In the genomic region with DNA sequence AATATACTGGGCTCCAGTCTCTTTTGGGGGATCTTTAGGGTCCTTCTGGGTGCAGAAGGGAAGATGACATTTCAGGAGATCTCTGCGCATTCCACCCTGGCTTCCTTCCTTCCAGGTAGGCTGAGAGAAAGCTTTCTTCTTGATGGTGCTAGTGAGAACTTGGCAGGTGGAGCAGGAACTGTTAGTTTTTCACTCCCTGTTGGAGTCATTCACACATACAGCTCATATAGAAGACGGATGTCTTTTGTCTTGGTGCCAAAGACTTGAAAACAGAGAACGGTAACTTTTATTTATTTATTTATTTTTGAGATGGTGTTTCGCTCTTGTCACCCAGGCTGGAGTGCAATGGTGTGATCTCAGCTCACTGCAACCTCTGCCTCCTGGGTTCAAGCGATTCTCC, we compare ENCODE assay signal across 11 cellular contexts. TPM values are rescaled to one million over a fixed set of nuclear protein-coding genes. Genes with fewer than 3 reads are reported as not detected.
DNase-seq lines count a peak whose midpoint lies in the region; ATAC-seq, FAIRE-seq and TF ChIP-seq lines count a peak whose summit lies in the region.
"Had no signal": no experiment of that assay in that cellular context is flagged by ENCODE, and none has a peak within 500 bp of the region (broad histone marks: within the 10 kb centered on the region; RNA-seq: fewer than 3 reads in every experiment).

No MANE protein-coding gene starts in this region.

- CTCF ChIA-PET in A549 (lab: Yijun Ruan, JAX): interaction anchor here (0.8 to 2.7 kb wide), 8 partner anchors 20 to 269 kb away, joined by 3 to 16 read pairs (median 4); no protein-coding TSS in a partner anchor
- CTCF ChIA-PET in CD8-positive, alpha-beta T cell (lab: Charles Lee): interaction anchor here (1.2 to 3.3 kb wide), 4 partner anchors 10 to 54 kb away, joined by 3 to 16 read pairs (median 10); no protein-coding TSS in a partner anchor

- DNase-seq in A549 (ENCODE audit: low read depth in 1 of 2, low spot score in 1 of 2) (no peak), mucosa of descending colon (peak in 1 of 3 donors; percentile 45), psoas muscle (no peak), germinal center (ENCODE audit: low spot score) (no peak)
- no peak for DNase-seq in CD8-positive, alpha-beta T cell
- no peak for DNase-seq in activated naive CD8-positive, alpha-beta T cell treated with anti-CD3 and anti-CD28 coated beads for 36 hours
- DNase-seq: nephron progenitor cell, T-helper 9 cell had no signal

- H3K4me1 Mint-ChIP-seq in CD8-positive, alpha-beta T cell (ENCODE audit: low read depth): peaks cover 89% of the 10 kb centered on the region
- H3K4me1 Mint-ChIP-seq in activated naive CD8-positive, alpha-beta T cell treated with anti-CD3 and anti-CD28 coated beads for 36 hours: peaks cover 64% of the 10 kb centered on the region

- intact Hi-C loops in CD8-positive, alpha-beta T cell (cut with DNase I, micrococcal nuclease): loop anchor here in 1 of 2 experiments (2.0 kb wide), 1 partner anchor 18 kb away; no protein-coding TSS in a partner anchor
- intact Hi-C loops in mucosa of descending colon (cut with DNase I, micrococcal nuclease) (no loop called here), psoas muscle (cut with DNase I) (no loop called here)

- peak overlapping the region; percentile 96 for H3K27ac Mint-ChIP-seq in CD8-positive, alpha-beta T cell
- peak overlapping the region; percentile 91 for H3K27ac Mint-ChIP-seq in activated naive CD8-positive, alpha-beta T cell treated with anti-CD3 and anti-CD28 coated beads for 36 hours
- H3K27ac Mint-ChIP-seq: nephron progenitor cell had no signal

- no peak for FAIRE-seq in A549 (lab: Jason Lieb, UNC)

- 75% methylated on average over 5 of the region's 5 CpGs for WGBS in A549 (ENCODE audit: missing lambda C conversion rate)
- WGBS in psoas muscle, 3 donors: 84 to 86% (median 85%) methylated on average over 5 of the region's 5 CpGs

- peak overlapping the region; percentile 51 for H3K4me3 Mint-ChIP-seq in CD8-positive, alpha-beta T cell
- H3K4me3 Mint-ChIP-seq in activated naive CD8-positive, alpha-beta T cell treated with anti-CD3 and anti-CD28 coated beads for 36 hours: no peak overlapping the region
- H3K4me3 Mint-ChIP-seq: nephron progenitor cell had no signal

- POLR2A ChIA-PET in A549 (lab: Yijun Ruan, JAX): interaction anchor here (0.5 kb wide), 1 partner anchor 33 kb away, joined by 3 read pairs; no protein-coding TSS in a partner anchor
- POLR2A ChIA-PET in CD8-positive, alpha-beta T cell (lab: Charles Lee): interaction anchor here (1.0 to 3.2 kb wide), 4 partner anchors 12 to 54 kb away, joined by 3 to 19 read pairs (median 10); no protein-coding TSS in a partner anchor

- TF ChIP-seq EP300 in A549 (IDR thresholded peaks at IDR 0.05): no peak

- no peaks in the 10 kb centered on the region for H3K36me3 ChIP-seq in CD8-positive, alpha-beta T cell (ENCODE audit: insufficient read depth, low read length)
- no peaks in the 10 kb centered on the region for H3K36me3 ChIP-seq in mucosa of descending colon (ENCODE audit: low read depth)
- H3K36me3 ChIP-seq in psoas muscle (ENCODE audit: insufficient read depth in 1 of 2, low read depth in 1 of 2): peaks cover 0 to 2% of the 10 kb centered on the region in 2 donors
- H3K36me3 ChIP-seq: cardiac muscle cell had no signal

- peaks cover 28% of the 10 kb centered on the region for H3K36me3 Mint-ChIP-seq in CD8-positive, alpha-beta T cell
- H3K36me3 Mint-ChIP-seq in activated naive CD8-positive, alpha-beta T cell treated with anti-CD3 and anti-CD28 coated beads for 36 hours: peaks cover 19% of the 10 kb centered on the region

- no peak for TF ChIP-seq CTCF in A549 (IDR thresholded peaks at IDR 0.05)
- TF ChIP-seq CTCF in CD8-positive, alpha-beta T cell (IDR thresholded peaks at IDR 0.05): no peak
- TF ChIP-seq CTCF in mucosa of descending colon (IDR thresholded peaks at IDR 0.05): no peak
- TF ChIP-seq CTCF in psoas muscle (IDR thresholded peaks at IDR 0.05): no peak

- no peak for ATAC-seq in A549
- no peak for ATAC-seq in CD8-positive, alpha-beta T cell
- peak; percentile 51 for ATAC-seq in mucosa of descending colon
- ATAC-seq in psoas muscle: no peak
- no peak for ATAC-seq in GM19351 (IDR thresholded peaks at IDR 0.05; ENCODE audit: unreplicated experiment)
- no peak for ATAC-seq in GM18502 (IDR thresholded peaks at IDR 0.05; ENCODE audit: poor library complexity, unreplicated experiment)

- H3K27me3 Mint-ChIP-seq in CD8-positive, alpha-beta T cell (ENCODE audit: low read depth): no peaks in the 10 kb centered on the region
- H3K27me3 Mint-ChIP-seq in activated naive CD8-positive, alpha-beta T cell treated with anti-CD3 and anti-CD28 coated beads for 36 hours: no peaks in the 10 kb centered on the region

- peak overlapping the region; percentile 67 to 68; a peak in 5 of 6 replicates for H3K27ac ChIP-seq in A549
- peak overlapping the region; percentile 50 for H3K27ac ChIP-seq in CD8-positive, alpha-beta T cell (ENCODE audit: low read depth, low read length)
- no peak overlapping the region for H3K27ac ChIP-seq in psoas muscle
- H3K27ac ChIP-seq: cardiac muscle cell had no signal

- H3K4me1 ChIP-seq in A549 (peaks cover 27% of the 10 kb centered on the region), mucosa of descending colon (ENCODE audit: low read depth) (peaks cover 23% of the 10 kb centered on the region), psoas muscle (no peaks in the 10 kb centered on the region)
- H3K4me1 ChIP-seq in CD8-positive, alpha-beta T cell (ENCODE audit: insufficient read depth, low read length): peaks cover 70% of the 10 kb centered on the region

- no peaks in the 10 kb centered on the region for H3K27me3 ChIP-seq in CD8-positive, alpha-beta T cell (ENCODE audit: insufficient read depth, low read length)
- H3K27me3 ChIP-seq in psoas muscle (ENCODE audit: insufficient read depth in 3 of 3, low read length in 2 of 3): no peaks in the 10 kb centered on the region
- H3K27me3 ChIP-seq: cardiac muscle cell had no signal

- no peak for TF ChIP-seq RAD21 in A549 (conservative IDR thresholded peaks at IDR 0.05 in 1 of 2, IDR thresholded peaks at IDR 0.05 in 1 of 2)

- no peaks in the 10 kb centered on the region for H3K9me3 Mint-ChIP-seq in CD8-positive, alpha-beta T cell
- H3K9me3 Mint-ChIP-seq in activated naive CD8-positive, alpha-beta T cell treated with anti-CD3 and anti-CD28 coated beads for 36 hours: peaks cover 4% of the 10 kb centered on the region
- H3K9me3 Mint-ChIP-seq: nephron progenitor cell had no signal

- H3K9me3 ChIP-seq in A549 (no peaks in the 10 kb centered on the region), mucosa of descending colon (no peaks in the 10 kb centered on the region), psoas muscle (no peaks in the 10 kb centered on the region)
- no peaks in the 10 kb centered on the region for H3K9me3 ChIP-seq in CD8-positive, alpha-beta T cell (ENCODE audit: low read length)

- H3K4me3 ChIP-seq in A549: no peak overlapping the region
- no peak overlapping the region for H3K4me3 ChIP-seq in CD8-positive, alpha-beta T cell (ENCODE audit: low read depth, low read length)
- H3K4me3 ChIP-seq in mucosa of descending colon: no peak overlapping the region
- no peak overlapping the region for H3K4me3 ChIP-seq in psoas muscle
- H3K4me3 ChIP-seq: cardiac muscle cell had no signal

- H3K4me2 ChIP-seq in A549: peak overlapping the region; percentile 63; the same call in 2 of the 3 replicates

- TF ChIP-seq POLR2A in A549 (IDR thresholded peaks at IDR 0.05; ENCODE audit: low read length): no peak

TF ChIP-seq in A549, 52 proteins besides CTCF, POLR2A, EP300 and RAD21:
- TF ChIP-seq TP53 (CRISPR knock-in tag; IDR thresholded peaks at IDR 0.05) (no peak), HOXA7 (CRISPR knock-in tag; IDR thresholded peaks at IDR 0.05) (no peak), CHD2 (IDR thresholded peaks at IDR 0.05; ENCODE audit: low read length, partially characterized antibody) (no peak), RFX5 (IDR thresholded peaks at IDR 0.05) (no peak), POLR2AphosphoS2 (conservative IDR thresholded peaks at IDR 0.05; ENCODE audit: low read length) (no peak), NFE2L2 (conservative IDR thresholded peaks at IDR 0.05; ENCODE audit: low read length) (no peak)
- TF ChIP-seq, protein P1, sequence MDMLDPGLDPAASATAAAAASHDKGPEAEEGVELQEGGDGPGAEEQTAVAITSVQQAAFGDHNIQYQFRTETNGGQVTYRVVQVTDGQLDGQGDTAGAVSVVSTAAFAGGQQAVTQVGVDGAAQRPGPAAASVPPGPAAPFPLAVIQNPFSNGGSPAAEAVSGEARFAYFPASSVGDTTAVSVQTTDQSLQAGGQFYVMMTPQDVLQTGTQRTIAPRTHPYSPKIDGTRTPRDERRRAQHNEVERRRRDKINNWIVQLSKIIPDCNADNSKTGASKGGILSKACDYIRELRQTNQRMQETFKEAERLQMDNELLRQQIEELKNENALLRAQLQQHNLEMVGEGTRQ (IDR thresholded peaks at IDR 0.05): no peak

RNA-seq across cellular contexts. Expression of a gene that starts 43.9 kb away (rescaled TPM):
- polyA plus RNA-seq in A549 (2011; rRNA removed) (10.8 and 11.2 TPM in 2 replicates), A549 (2017; fragmentation: RNase III; extraction: RNeasy Plus Mini Kit Qiagen cat#74134 plus additional on column Dnase treatment) (3.1 to 3.9 TPM (median 3.7 TPM) in 3 replicates), psoas muscle (10 to 100 TPM in 1 of 3 donors, 1 to 10 TPM in 2; 4.4 to 54.7 (median 4.5) TPM)
- polyA plus RNA-seq in A549 (2012; cell fraction: cytosol; rRNA removed): 2.4 and 3.1 TPM in 2 replicates
- polyA plus RNA-seq in A549 (2012; cell fraction: nucleus; rRNA removed): 1.2 and 1.5 TPM in 2 replicates
- 5.5 and 10.7 TPM in 2 replicates for polyA minus RNA-seq in A549 (2011; rRNA and poly(A)+ RNA removed)
- 100 to 1,000 TPM; 110 to 111 TPM for total RNA-seq in CD8-positive, alpha-beta T cell
- 10 to 100 TPM; 50.1 to 51.1 TPM for total RNA-seq in activated naive CD8-positive, alpha-beta T cell treated with anti-CD3 and anti-CD28 coated beads for 36 hours
- total RNA-seq in mucosa of descending colon (10 to 100 TPM; 10.7 to 11.4 (median 10.9) TPM), psoas muscle (10 to 100 TPM in 1 of 4 donors, 1 to 10 TPM in 3; 6.5 to 12.3 (median 7.6) TPM)

RNA-seq across cellular contexts. Expression of a gene that starts 54.6 kb away (rescaled TPM):
- 63.4 and 106 TPM in 2 replicates for polyA plus RNA-seq in A549 (2011; rRNA removed)
- polyA plus RNA-seq in A549 (2012; cell fraction: cytosol; rRNA removed): 36.6 and 41.6 TPM in 2 replicates
- polyA plus RNA-seq in A549 (2012; cell fraction: nucleus; rRNA removed): 15.5 and 18.5 TPM in 2 replicates
- polyA plus RNA-seq in A549 (2017; fragmentation: RNase III; extraction: RNeasy Plus Mini Kit Qiagen cat#74134 plus additional on column Dnase treatment): 104 to 126 TPM (median 106 TPM) in 3 replicates
- 18.3 and 18.5 TPM in 2 replicates for polyA minus RNA-seq in A549 (2011; rRNA and poly(A)+ RNA removed)
- total RNA-seq in CD8-positive, alpha-beta T cell: 10 to 100 TPM; 52.1 to 54.9 TPM
- 100 to 1,000 TPM; 105 to 110 TPM for total RNA-seq in activated naive CD8-positive, alpha-beta T cell treated with anti-CD3 and anti-CD28 coated beads for 36 hours
- 10 to 100 TPM; 33.5 to 59.8 (median 41.2) TPM for total RNA-seq in mucosa of descending colon
- total RNA-seq in psoas muscle: 100 to 1,000 TPM in 3 of 4 donors, 10 to 100 TPM in 1; 66.6 to 161 (median 111) TPM
- polyA plus RNA-seq in psoas muscle: 100 to 1,000 TPM in 2 of 3 donors, 10 to 100 TPM in 1; 78.7 to 281 (median 158) TPM
